In genomic region chr22:41775976-41776375, GRCh38 we compare ENCODE assay signal across 14 cellular contexts.
"Had no signal": no experiment of that assay in that cellular context is flagged by ENCODE, and none has a peak within 500 bp of the region (broad histone marks: within the 10 kb centered on the region; RNA-seq: fewer than 3 reads in every experiment).

No MANE protein-coding gene starts in this region.

- H3K36me3 ChIP-seq: breast epithelium, tibial nerve had no signal

- H3K27me3 ChIP-seq: breast epithelium, tibial nerve had no signal

- H3K4me3 Mint-ChIP-seq: activated CD4-positive, alpha-beta memory T cell treated with anti-CD3 and anti-CD28 coated beads, Interleukin-2, amount 10 ng/mL, durations not matched to agents 7 days and 5 days; activated naive CD8-positive, alpha-beta T cell treated with anti-CD3 and anti-CD28 coated beads for 36 hours; naive thymus-derived CD4-positive, alpha-beta T cell; stimulated activated naive B cell treated with anti-CD40 and anti-IgM and Interleukin-4, amounts not matched to agents 10 μg/mL and 1 μg/mL and 100 μg/mL, for 72 hours had no signal

- ATAC-seq: left cardiac atrium; naive thymus-derived CD4-positive, alpha-beta T cell; stimulated activated naive B cell treated with anti-CD40 and anti-IgM and Interleukin-4, amounts not matched to agents 10 μg/mL and 1 μg/mL and 100 μg/mL, for 72 hours had no signal

- H3K36me3 Mint-ChIP-seq: activated naive CD8-positive, alpha-beta T cell treated with anti-CD3 and anti-CD28 coated beads for 36 hours; stimulated activated naive B cell treated with anti-CD40 and anti-IgM and Interleukin-4, amounts not matched to agents 10 μg/mL and 1 μg/mL and 100 μg/mL, for 72 hours had no signal

- FAIRE-seq: frontal cortex had no signal

- H3K9me3 ChIP-seq: breast epithelium, tibial nerve had no signal

- H3K27me3 Mint-ChIP-seq: activated CD4-positive, alpha-beta memory T cell treated with anti-CD3 and anti-CD28 coated beads, Interleukin-2, amount 10 ng/mL, durations not matched to agents 7 days and 5 days; activated naive CD8-positive, alpha-beta T cell treated with anti-CD3 and anti-CD28 coated beads for 36 hours; naive thymus-derived CD4-positive, alpha-beta T cell had no signal

- H3K4me1 ChIP-seq: breast epithelium had no signal

- H3K27ac ChIP-seq: breast epithelium, tibial nerve had no signal

- H3K27ac Mint-ChIP-seq: activated CD4-positive, alpha-beta memory T cell treated with anti-CD3 and anti-CD28 coated beads, Interleukin-2, amount 10 ng/mL, durations not matched to agents 7 days and 5 days; activated naive CD8-positive, alpha-beta T cell treated with anti-CD3 and anti-CD28 coated beads for 36 hours; stimulated activated naive B cell treated with anti-CD40 and anti-IgM and Interleukin-4, amounts not matched to agents 10 μg/mL and 1 μg/mL and 100 μg/mL, for 72 hours had no signal

- H3K4me3 ChIP-seq: breast epithelium, lung, tibial nerve had no signal

- DNase-seq: activated CD4-positive, alpha-beta memory T cell treated with anti-CD3 and anti-CD28 coated beads, Interleukin-2, amount 10 ng/mL, durations not matched to agents 7 days and 5 days; activated CD4-positive, alpha-beta T cell treated with anti-CD3 and anti-CD28 coated beads for 1 hour; activated gamma-delta T cell treated with Interleukin-2 at 50 U/mL for 16 hours; activated naive CD8-positive, alpha-beta T cell treated with anti-CD3 and anti-CD28 coated beads for 36 hours; activated T-cell treated with anti-CD3 and anti-CD28 coated beads, Interleukin-2, amount 50 U/mL, for 48 hours; left cardiac atrium; naive thymus-derived CD4-positive, alpha-beta T cell; occipital lobe; stimulated activated naive B cell treated with anti-CD40 and anti-IgM and Interleukin-4, amounts not matched to agents 10 μg/mL and 1 μg/mL and 100 μg/mL, for 72 hours; T-helper 9 cell had no signal

- H3K9me3 Mint-ChIP-seq: activated CD4-positive, alpha-beta memory T cell treated with anti-CD3 and anti-CD28 coated beads, Interleukin-2, amount 10 ng/mL, durations not matched to agents 7 days and 5 days; activated naive CD8-positive, alpha-beta T cell treated with anti-CD3 and anti-CD28 coated beads for 36 hours; naive thymus-derived CD4-positive, alpha-beta T cell; stimulated activated naive B cell treated with anti-CD40 and anti-IgM and Interleukin-4, amounts not matched to agents 10 μg/mL and 1 μg/mL and 100 μg/mL, for 72 hours had no signal
